In the genomic region with DNA sequence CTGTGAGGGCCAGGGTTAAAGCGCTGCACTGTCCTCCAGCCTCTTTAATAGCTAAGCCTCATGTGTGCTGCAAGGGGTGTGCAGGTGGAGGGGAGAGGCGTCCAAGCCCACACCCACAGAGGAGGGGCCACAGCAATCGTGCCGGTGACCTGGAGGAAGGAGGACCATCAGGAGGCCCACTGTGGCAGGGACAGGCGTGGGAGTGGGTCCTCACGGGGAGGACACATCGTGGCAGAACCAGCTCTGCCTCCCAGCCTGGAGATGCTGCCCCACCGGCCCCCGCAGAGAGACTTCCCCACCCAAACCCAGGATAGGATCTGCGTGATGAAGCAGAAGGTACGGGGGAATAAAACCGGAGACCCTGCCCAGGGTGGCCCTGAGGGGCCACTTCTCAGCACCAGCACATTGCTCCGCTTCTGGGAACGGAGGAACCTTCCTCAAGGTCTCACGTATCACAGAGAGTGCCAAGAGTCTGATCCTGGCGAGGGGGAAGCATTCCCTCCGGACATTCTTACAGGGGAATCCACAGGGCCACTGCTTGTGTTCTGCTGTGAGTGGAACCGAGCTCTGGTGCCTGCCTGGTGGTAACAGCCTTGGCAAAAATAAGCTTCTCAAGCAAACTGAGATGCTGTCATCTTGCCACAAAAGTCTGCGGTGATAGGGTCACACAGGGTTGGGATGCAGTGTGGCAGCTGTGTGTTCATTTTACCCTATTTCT, we compare ENCODE assay signal across 30 cellular contexts.
DNase-seq lines count a peak whose midpoint lies in the region; FAIRE-seq and TF ChIP-seq lines count a peak whose summit lies in the region.
"Had no signal": no experiment of that assay in that cellular context is flagged by ENCODE, and none has a peak within 500 bp of the region (broad histone marks: within the 10 kb centered on the region; RNA-seq: fewer than 3 reads in every experiment).

No MANE protein-coding gene starts in this region.

- TF ChIP-seq CTCF in endodermal cell (conservative IDR thresholded peaks at IDR 0.05) (no peak), transverse colon (IDR thresholded peaks at IDR 0.05) (no peak), GM10248 (IDR thresholded peaks at IDR 0.05; ENCODE audit: control extremely low read depth, extremely low read depth, low read depth, missing control alignments) (no peak)

- H3K9me3 ChIP-seq in endodermal cell (ENCODE audit: control insufficient read depth, low read length) (no peaks in the 10 kb centered on the region), transverse colon (no peaks in the 10 kb centered on the region)
- H3K9me3 ChIP-seq: BE2C, esophagus muscularis mucosa, testis had no signal

- peak; percentile 1 for DNase-seq in activated naive CD4-positive, alpha-beta T cell treated with anti-CD3 and anti-CD28 coated beads for 36 hours
- no peak for DNase-seq in activated naive CD4-positive, alpha-beta T cell treated with anti-CD3 and anti-CD28 coated beads, Interleukin-2, amount 10 ng/mL, durations not matched to agents 7 days and 5 days
- DNase-seq in endodermal cell = no peak
- DNase-seq in posterior vena cava (ENCODE audit: low spot score) = peak; percentile 58
- peak; percentile 5 for DNase-seq in transverse colon
- DNase-seq in GM10248 (ENCODE audit: extremely low spot score) = no peak
- no peak for DNase-seq in epidermal melanocyte (ENCODE audit: insufficient read length, low spot score)
- no peak for DNase-seq in RCC 7860 (ENCODE audit: low spot score)
- DNase-seq: activated CD4-positive, alpha-beta T cell treated with anti-CD3 and anti-CD28 coated beads, Interleukin-2, amount 10 ng/mL, durations not matched to agents 24 days and 14 days; activated naive CD4-positive, alpha-beta T cell treated with anti-CD3 and anti-CD28 coated beads, Interleukin-2, amount 50 U/mL, for 16 hours; activated T-cell treated with anti-CD3 and anti-CD28 coated beads, Interleukin-2, amount 50 U/mL, for 72 hours; BE2C; foreskin keratinocyte; hypothalamus; immature natural killer cell; Kasumi-1; MV-4-11; naive thymus-derived CD8-positive, alpha-beta T cell; NCI-H1436 treated with DMSO at 0.1 percent for 48 hours; NCI-H446; NCI-H774; occipital lobe; stimulated activated CD4-positive, alpha-beta T cell treated with anti-CD3 and anti-CD28 coated beads, Interleukin-12 subunit alpha, Interleukin-12 subunit beta, amount 100 ng/mL, for 4 hours; stimulated activated CD4-positive, alpha-beta T cell treated with anti-CD3 and anti-CD28 coated beads, Interleukin-4, amount 100 ng/mL, for 1 hour; T-helper 2 cell; testis had no signal

- in situ Hi-C loops in transverse colon (cut with MboI; ENCODE audit: low pct_ligation_motif_present in 1 of 4, low pct_unique_long_range_greater_than_20kb in 1 of 4, low sequenced_read_pairs in 3 of 4) = no loop called here

- POLR2A ChIA-PET in GM10248 (lab: Yijun Ruan, JAX) = no interaction called here

- H3K9ac ChIP-seq in endodermal cell (ENCODE audit: extremely low read depth, low read length, poor library complexity, severe bottlenecking) = no peak overlapping the region

- no peaks in the 10 kb centered on the region for H3K9me3 Mint-ChIP-seq in activated naive CD4-positive, alpha-beta T cell treated with anti-CD3 and anti-CD28 coated beads for 36 hours
- H3K9me3 Mint-ChIP-seq in activated naive CD4-positive, alpha-beta T cell treated with anti-CD3 and anti-CD28 coated beads, Interleukin-2, amount 10 ng/mL, durations not matched to agents 7 days and 5 days = no peaks in the 10 kb centered on the region
- peaks cover 4% of the 10 kb centered on the region for H3K9me3 Mint-ChIP-seq in endodermal cell
- H3K9me3 Mint-ChIP-seq: activated CD4-positive, alpha-beta T cell treated with anti-CD3 and anti-CD28 coated beads, Interleukin-2, amount 10 ng/mL, durations not matched to agents 24 days and 14 days; activated T-cell treated with anti-CD3 and anti-CD28 coated beads, Interleukin-2, amount 50 U/mL, for 72 hours; immature natural killer cell; naive thymus-derived CD8-positive, alpha-beta T cell; stimulated activated memory B cell treated with anti-CD40 and anti-IgM and Interleukin-4, amounts not matched to agents 10 μg/mL and 1 μg/mL and 100 μg/mL, for 72 hours had no signal

- 93 to 96% methylated on average over 17 to 19 of the region's 19 CpGs for WGBS in endodermal cell (ENCODE audit: insufficient coverage in 1 of 2, insufficient read length in 1 of 2), 2 experiments
- 92 to 100% methylated on average over 2 to 19 of the region's 19 CpGs for WGBS in transverse colon (ENCODE audit: low coverage in 1 of 2), 2 donors

- no peak for TF ChIP-seq POLR2A in transverse colon (IDR thresholded peaks at IDR 0.05)

- no peak for TF ChIP-seq EP300 in transverse colon (IDR thresholded peaks at IDR 0.05; ENCODE audit: low read depth)

- H3K36me3 ChIP-seq in endodermal cell (ENCODE audit: control insufficient read depth, insufficient read depth, low read length) = peaks cover 22% of the 10 kb centered on the region
- no peaks in the 10 kb centered on the region for H3K36me3 ChIP-seq in transverse colon

- no peaks in the 10 kb centered on the region for H3K27me3 Mint-ChIP-seq in activated naive CD4-positive, alpha-beta T cell treated with anti-CD3 and anti-CD28 coated beads for 36 hours (ENCODE audit: low read depth)
- H3K27me3 Mint-ChIP-seq in activated naive CD4-positive, alpha-beta T cell treated with anti-CD3 and anti-CD28 coated beads, Interleukin-2, amount 10 ng/mL, durations not matched to agents 7 days and 5 days = no peaks in the 10 kb centered on the region
- H3K27me3 Mint-ChIP-seq in endodermal cell (ENCODE audit: insufficient read depth) = no peaks in the 10 kb centered on the region
- H3K27me3 Mint-ChIP-seq: activated CD4-positive, alpha-beta T cell treated with anti-CD3 and anti-CD28 coated beads, Interleukin-2, amount 10 ng/mL, durations not matched to agents 24 days and 14 days; naive thymus-derived CD8-positive, alpha-beta T cell; stimulated activated memory B cell treated with anti-CD40 and anti-IgM and Interleukin-4, amounts not matched to agents 10 μg/mL and 1 μg/mL and 100 μg/mL, for 72 hours had no signal

- no peak for FAIRE-seq in RCC 7860 (lab: Jason Lieb, UNC)
- FAIRE-seq: H1 had no signal

- CTCF ChIA-PET in activated naive CD4-positive, alpha-beta T cell treated with anti-CD3 and anti-CD28 coated beads for 36 hours (lab: Charles Lee) = no interaction called here
- CTCF ChIA-PET in activated naive CD4-positive, alpha-beta T cell treated with anti-CD3 and anti-CD28 coated beads, Interleukin-2, amount 10 ng/mL, durations not matched to agents 7 days and 5 days (lab: Charles Lee) = no interaction called here
- CTCF ChIA-PET in GM10248 (lab: Yijun Ruan, JAX) = no interaction called here

- no peaks in the 10 kb centered on the region for H3K27me3 ChIP-seq in endodermal cell (ENCODE audit: control insufficient read depth, insufficient read depth, low read length, poor library complexity, severe bottlenecking)
- H3K27me3 ChIP-seq in transverse colon = no peaks in the 10 kb centered on the region
- H3K27me3 ChIP-seq: BE2C, esophagus muscularis mucosa, foreskin keratinocyte, testis had no signal

- no peak overlapping the region for H3K27ac ChIP-seq in endodermal cell (ENCODE audit: low read depth, low read length)
- H3K27ac ChIP-seq in transverse colon = no peak overlapping the region
- H3K27ac ChIP-seq: coronary artery, esophagus muscularis mucosa, foreskin keratinocyte, testis had no signal

- no peaks in the 10 kb centered on the region for H3K4me1 Mint-ChIP-seq in activated naive CD4-positive, alpha-beta T cell treated with anti-CD3 and anti-CD28 coated beads for 36 hours (ENCODE audit: low read depth)
- no peaks in the 10 kb centered on the region for H3K4me1 Mint-ChIP-seq in activated naive CD4-positive, alpha-beta T cell treated with anti-CD3 and anti-CD28 coated beads, Interleukin-2, amount 10 ng/mL, durations not matched to agents 7 days and 5 days
- H3K4me1 Mint-ChIP-seq in endodermal cell = peaks cover 8% of the 10 kb centered on the region
- H3K4me1 Mint-ChIP-seq: activated CD4-positive, alpha-beta T cell treated with anti-CD3 and anti-CD28 coated beads, Interleukin-2, amount 10 ng/mL, durations not matched to agents 24 days and 14 days had no signal

- intact Hi-C loops in activated naive CD4-positive, alpha-beta T cell treated with anti-CD3 and anti-CD28 coated beads for 36 hours (cut with micrococcal nuclease) = no loop called here
- intact Hi-C loops in posterior vena cava (cut with DNase I) (no loop called here), transverse colon (cut with DNase I; ENCODE audit: low total_unique reads) (no loop called here)

- H3K4me3 Mint-ChIP-seq in activated naive CD4-positive, alpha-beta T cell treated with anti-CD3 and anti-CD28 coated beads for 36 hours = no peak overlapping the region
- no peak overlapping the region for H3K4me3 Mint-ChIP-seq in activated naive CD4-positive, alpha-beta T cell treated with anti-CD3 and anti-CD28 coated beads, Interleukin-2, amount 10 ng/mL, durations not matched to agents 7 days and 5 days
- peak overlapping the region; percentile 35 for H3K4me3 Mint-ChIP-seq in endodermal cell
- H3K4me3 Mint-ChIP-seq: activated CD4-positive, alpha-beta T cell treated with anti-CD3 and anti-CD28 coated beads, Interleukin-2, amount 10 ng/mL, durations not matched to agents 24 days and 14 days; activated T-cell treated with anti-CD3 and anti-CD28 coated beads, Interleukin-2, amount 50 U/mL, for 72 hours; immature natural killer cell; naive thymus-derived CD8-positive, alpha-beta T cell; stimulated activated memory B cell treated with anti-CD40 and anti-IgM and Interleukin-4, amounts not matched to agents 10 μg/mL and 1 μg/mL and 100 μg/mL, for 72 hours had no signal

- H3K4me1 ChIP-seq in endodermal cell (ENCODE audit: control insufficient read depth, insufficient read depth, low read length) = peaks cover 8% of the 10 kb centered on the region
- H3K4me1 ChIP-seq in transverse colon = no peaks in the 10 kb centered on the region
- H3K4me1 ChIP-seq: BE2C, esophagus muscularis mucosa, foreskin keratinocyte, testis had no signal

- no peaks in the 10 kb centered on the region for H3K36me3 Mint-ChIP-seq in activated naive CD4-positive, alpha-beta T cell treated with anti-CD3 and anti-CD28 coated beads for 36 hours (ENCODE audit: low read depth)
- H3K36me3 Mint-ChIP-seq in activated naive CD4-positive, alpha-beta T cell treated with anti-CD3 and anti-CD28 coated beads, Interleukin-2, amount 10 ng/mL, durations not matched to agents 7 days and 5 days = no peaks in the 10 kb centered on the region
- H3K36me3 Mint-ChIP-seq in endodermal cell (ENCODE audit: low read depth) = peaks cover 26% of the 10 kb centered on the region

- H3K27ac Mint-ChIP-seq in activated naive CD4-positive, alpha-beta T cell treated with anti-CD3 and anti-CD28 coated beads for 36 hours = no peak overlapping the region
- no peak overlapping the region for H3K27ac Mint-ChIP-seq in activated naive CD4-positive, alpha-beta T cell treated with anti-CD3 and anti-CD28 coated beads, Interleukin-2, amount 10 ng/mL, durations not matched to agents 7 days and 5 days
- peak overlapping the region; percentile 93 for H3K27ac Mint-ChIP-seq in endodermal cell
- H3K27ac Mint-ChIP-seq: activated CD4-positive, alpha-beta T cell treated with anti-CD3 and anti-CD28 coated beads, Interleukin-2, amount 10 ng/mL, durations not matched to agents 24 days and 14 days; activated T-cell treated with anti-CD3 and anti-CD28 coated beads, Interleukin-2, amount 50 U/mL, for 72 hours; immature natural killer cell; naive thymus-derived CD8-positive, alpha-beta T cell; stimulated activated memory B cell treated with anti-CD40 and anti-IgM and Interleukin-4, amounts not matched to agents 10 μg/mL and 1 μg/mL and 100 μg/mL, for 72 hours had no signal

- peak overlapping the region; percentile 8 for H3K4me3 ChIP-seq in endodermal cell (ENCODE audit: low read length)
- no peak overlapping the region for H3K4me3 ChIP-seq in transverse colon
- H3K4me3 ChIP-seq: coronary artery, esophagus muscularis mucosa, testis had no signal

Comparison
In these comparisons a context has a peak if more than half of its experiments do, and no peak if none do; other contexts are left out.
1. DNase-seq: peak in activated naive CD4-positive, alpha-beta T cell treated with anti-CD3 and anti-CD28 coated beads for 36 hours (single experiment), posterior vena cava (single experiment) and transverse colon (single experiment); none in activated naive CD4-positive, alpha-beta T cell treated with anti-CD3 and anti-CD28 coated beads, Interleukin-2, amount 10 ng/mL, durations not matched to agents 7 days and 5 days (single experiment), endodermal cell (single experiment), GM10248 (single experiment), epidermal melanocyte (single experiment) and RCC 7860 (single experiment).